ENCODE assay signal across 19 cellular contexts in the genomic region with DNA sequence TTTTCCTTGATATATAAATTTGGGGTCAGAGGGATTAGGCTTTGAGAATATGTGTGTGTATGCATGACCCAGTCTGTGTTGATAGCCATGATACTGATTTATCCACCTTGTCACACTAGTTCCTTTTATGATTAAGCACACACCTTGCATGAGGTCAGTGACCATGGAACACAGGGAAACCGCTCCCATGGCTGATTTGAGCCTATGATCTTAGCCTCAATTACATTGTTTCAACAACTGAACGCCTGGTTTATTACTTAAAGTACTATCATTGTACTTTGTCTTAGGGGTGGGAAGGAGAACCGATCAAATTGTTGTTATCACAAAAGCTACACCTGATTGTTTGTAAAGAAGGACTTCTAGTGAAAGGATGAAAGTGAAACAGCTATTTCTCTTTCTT.
"Had no signal": no experiment of that assay in that cellular context is flagged by ENCODE, and none has a peak within 500 bp of the region (broad histone marks: within the 10 kb centered on the region; RNA-seq: fewer than 3 reads in every experiment).

No MANE protein-coding gene starts in this region.

- H3K27ac ChIP-seq: body of pancreas, coronary artery, gastrocnemius medialis, neutrophil, sigmoid colon, spleen, tibial artery had no signal

- H3K4me1 Mint-ChIP-seq: activated naive CD8-positive, alpha-beta T cell treated with anti-CD3 and anti-CD28 coated beads, Interleukin-2, amount 10 ng/mL, durations not matched to agents 7 days and 5 days had no signal

- H3K9me3 ChIP-seq: body of pancreas, gastrocnemius medialis, neutrophil, sigmoid colon, spleen, tibial artery had no signal

- H3K27ac Mint-ChIP-seq: activated naive CD8-positive, alpha-beta T cell treated with anti-CD3 and anti-CD28 coated beads, Interleukin-2, amount 10 ng/mL, durations not matched to agents 7 days and 5 days; memory B cell; natural killer cell had no signal

- H3K27me3 Mint-ChIP-seq: activated naive CD8-positive, alpha-beta T cell treated with anti-CD3 and anti-CD28 coated beads, Interleukin-2, amount 10 ng/mL, durations not matched to agents 7 days and 5 days; memory B cell had no signal

- H3K9me3 Mint-ChIP-seq: activated naive CD8-positive, alpha-beta T cell treated with anti-CD3 and anti-CD28 coated beads, Interleukin-2, amount 10 ng/mL, durations not matched to agents 7 days and 5 days; memory B cell; natural killer cell had no signal

- ATAC-seq: body of pancreas, gastrocnemius medialis, left ventricle myocardium superior, natural killer cell had no signal

- H3K27me3 ChIP-seq: body of pancreas, gastrocnemius medialis, neutrophil, sigmoid colon, spleen, tibial artery had no signal

- H3K36me3 ChIP-seq: gastrocnemius medialis, neutrophil, sigmoid colon, spleen, tibial artery had no signal

- H3K4me3 ChIP-seq: body of pancreas, coronary artery, gastrocnemius medialis, sigmoid colon, spleen, tibial artery had no signal

- H3K4me3 Mint-ChIP-seq: activated naive CD8-positive, alpha-beta T cell treated with anti-CD3 and anti-CD28 coated beads, Interleukin-2, amount 10 ng/mL, durations not matched to agents 7 days and 5 days; memory B cell; natural killer cell had no signal

- H3K36me3 Mint-ChIP-seq: activated naive CD8-positive, alpha-beta T cell treated with anti-CD3 and anti-CD28 coated beads, Interleukin-2, amount 10 ng/mL, durations not matched to agents 7 days and 5 days; memory B cell; natural killer cell had no signal

- DNase-seq: activated CD4-positive, alpha-beta T cell treated with anti-CD3 and anti-CD28 coated beads, Interleukin-2, amount 50 U/mL, for 48 hours; activated naive CD4-positive, alpha-beta T cell; activated naive CD8-positive, alpha-beta T cell treated with anti-CD3 and anti-CD28 coated beads, Interleukin-2, amount 10 ng/mL, durations not matched to agents 7 days and 5 days; activated T-cell treated with anti-CD3 and anti-CD28 coated beads for 4 hours; body of pancreas; central memory CD4-positive, alpha-beta T cell; effector CD4-positive, alpha-beta T cell; gastrocnemius medialis; kidney; left ventricle myocardium superior; natural killer cell; sigmoid colon; spleen; stimulated activated CD8-positive, alpha-beta memory T cell treated with anti-CD3 and anti-CD28 coated beads, Interleukin-4, amount 100 ng/mL, for 48 hours; stimulated activated naive CD4-positive, alpha-beta T cell; tibial artery had no signal

- H3K4me1 ChIP-seq: body of pancreas, gastrocnemius medialis, spleen, tibial artery had no signal
